ENCODE assay signal across 9 cellular contexts in genomic region chr16:65071371-65072311, GRCh38. TPM values are rescaled to one million over a fixed set of nuclear protein-coding genes. Genes with fewer than 3 reads are reported as not detected.
DNase-seq lines count a peak whose midpoint lies in the region; ATAC-seq, FAIRE-seq and TF ChIP-seq lines count a peak whose summit lies in the region.
"Had no signal": no experiment of that assay in that cellular context is flagged by ENCODE, and none has a peak within 500 bp of the region (broad histone marks: within the 10 kb centered on the region; RNA-seq: fewer than 3 reads in every experiment).

No MANE protein-coding gene starts in this region.

- H3K4me3 Mint-ChIP-seq in MCF 10A (ENCODE audit: unreplicated experiment), result no peak overlapping the region

- H3K4me2 ChIP-seq in mammary epithelial cell (ENCODE audit: insufficient read depth, low read depth, low read length), result peak overlapping the region; percentile 4

- no peaks in the 10 kb centered on the region for H3K36me3 Mint-ChIP-seq in MCF 10A (ENCODE audit: insufficient read depth, unreplicated experiment)

- ATAC-seq in Right ventricle myocardium superior (ENCODE audit: poor library complexity), result peak; percentile 80
- no peak for ATAC-seq in HG03460 (IDR thresholded peaks at IDR 0.05; ENCODE audit: unreplicated experiment)

- H3K9me3 ChIP-seq in mammary epithelial cell (replicated peaks; ENCODE audit: insufficient read depth, low read length), result no peaks in the 10 kb centered on the region

- no peaks in the 10 kb centered on the region for H3K36me3 ChIP-seq in mammary epithelial cell (ENCODE audit: insufficient read depth, low read length)

- H3K9ac ChIP-seq in mammary epithelial cell (ENCODE audit: insufficient read depth, low read length), result no peak overlapping the region

- TF ChIP-seq CTCF in mammary epithelial cell (conservative IDR thresholded peaks at IDR 0.05 in 1 of 2, IDR thresholded peaks at IDR 0.05 in 1 of 2; ENCODE audit: extremely low read depth in 1 of 2, insufficient read depth in 1 of 2, low read depth in 1 of 2, low read length in 2 of 2) (no peak), MCF 10A (IDR thresholded peaks at IDR 0.05; ENCODE audit: unreplicated experiment) (no peak)

- no peak for DNase-seq in mammary epithelial cell
- DNase-seq in MCF 10A (ENCODE audit: unreplicated experiment), result no peak
- peak; percentile 58 for DNase-seq in Right ventricle myocardium superior
- peak; percentile 79 for DNase-seq in occipital lobe (lab: John Stamatoyannopoulos, UW)
- no peak for DNase-seq in urothelium cell line (ENCODE audit: low spot score)
- DNase-seq in NCI-H2029 (lab: John Stamatoyannopoulos, UW), result no peak
- DNase-seq in HTR-8/SVneo (ENCODE audit: insufficient read length, low spot score), result no peak
- DNase-seq: activated CD8-positive, alpha-beta memory T cell treated with anti-CD3 and anti-CD28 coated beads, Interleukin-2, amount 50 U/mL, for 4 hours had no signal

- H3K4me1 Mint-ChIP-seq in MCF 10A (ENCODE audit: insufficient read depth, unreplicated experiment), result peaks cover 11% of the 10 kb centered on the region

- H3K27ac ChIP-seq in mammary epithelial cell (ENCODE audit: insufficient read depth, low read depth, low read length), result no peak overlapping the region

- H3K27me3 Mint-ChIP-seq in MCF 10A (ENCODE audit: insufficient read depth, unreplicated experiment), result no peaks in the 10 kb centered on the region

- peaks cover 9% of the 10 kb centered on the region for H3K4me1 ChIP-seq in mammary epithelial cell (ENCODE audit: insufficient read depth, low read length)

- no peaks in the 10 kb centered on the region for H3K27me3 ChIP-seq in mammary epithelial cell (ENCODE audit: insufficient read depth, low read length)

- in situ Hi-C loops in mammary epithelial cell (cut with MboI; ENCODE audit: low sequenced_read_pairs in 2 of 2), result no loop called here

- WGBS in mammary epithelial cell (ENCODE audit: low coverage, missing lambda C conversion rate), result 90% methylated on average over 25 of the region's 26 CpGs

- intact Hi-C loops in mammary epithelial cell (cut with micrococcal nuclease) (no loop called here), MCF 10A (cut with micrococcal nuclease) (no loop called here), Right ventricle myocardium superior (cut with DNase I) (no loop called here)

- H3K9me3 Mint-ChIP-seq in MCF 10A (ENCODE audit: unreplicated experiment), result no peaks in the 10 kb centered on the region

- dilution Hi-C loops in mammary epithelial cell (cut with HindIII; ENCODE audit: low sequenced_read_pairs), result no loop called here

- no peaks in the 10 kb centered on the region for H4K20me1 ChIP-seq in mammary epithelial cell (ENCODE audit: insufficient read depth, low read length)

- peaks cover 46% of the 10 kb centered on the region for H3K79me2 ChIP-seq in mammary epithelial cell (ENCODE audit: insufficient read depth, low read length)

- POLR2A ChIA-PET in MCF 10A (lab: Yijun Ruan, JAX), result interaction anchor here (0.5 kb wide), 1 partner anchor 200 kb away, joined by 3 read pairs; no protein-coding TSS in a partner anchor

- no peak overlapping the region for H2AFZ ChIP-seq in mammary epithelial cell (ENCODE audit: low read depth, low read length)

- no peak for FAIRE-seq in urothelium cell line (lab: Jason Lieb, UNC)
- no peak for FAIRE-seq in HTR-8/SVneo (lab: Jason Lieb, UNC)

- H3K4me3 ChIP-seq in mammary epithelial cell (replicated peaks in 1 of 3; ENCODE audit: insufficient read depth in 1 of 3, low read depth in 2 of 3, low read length in 3 of 3), result no peak overlapping the region

- H3K27ac Mint-ChIP-seq in MCF 10A (ENCODE audit: low read depth, unreplicated experiment), result no peak overlapping the region

- CTCF ChIA-PET in mammary epithelial cell (lab: Charles Lee; ENCODE audit: low non-redundant PET), result no interaction called here
- CTCF ChIA-PET in MCF 10A (lab: Yijun Ruan, JAX), result interaction anchor here (0.6 to 1.7 kb wide), 2 partner anchors 13 to 49 kb away, joined by 3 read pairs; no protein-coding TSS in a partner anchor

- BruUV-seq in mammary epithelial cell (replicated peaks; lab: Mats Ljungman, UMichigan) (no TSS peak), MCF 10A (replicated peaks; lab: Mats Ljungman, UMichigan) (no TSS peak)

RNA-seq across cellular contexts. Expression of gene CDH11, which starts 50.2 kb away (rescaled TPM):
- total RNA-seq in mammary epithelial cell (10 to 100 TPM in 1 of 2 donors, 1 to 10 TPM in 1; 6.3 to 61.7 TPM), MCF 10A (2022) (0.33 and 0.83 TPM in 2 replicates), Right ventricle myocardium superior (9.7 TPM), occipital lobe (258 TPM)
- 44.9 TPM for polyA plus RNA-seq in mammary epithelial cell
- 131 TPM for polyA minus RNA-seq in mammary epithelial cell

Comparison
In these comparisons a context has a peak if more than half of its experiments do, and no peak if none do; other contexts are left out.
1. DNase-seq: peak in Right ventricle myocardium superior (single experiment) and occipital lobe (single experiment); none in mammary epithelial cell (single experiment), MCF 10A (single experiment), urothelium cell line (single experiment), NCI-H2029 (single experiment) and HTR-8/SVneo (single experiment).